ENCODE assay signal across 3 cellular contexts in genomic region chr2:179521944-179522343, GRCh38.
TF ChIP-seq lines count a peak whose summit lies in the region.

No MANE protein-coding gene starts in this region.

TF ChIP-seq in HCT116, 20 proteins besides CTCF, POLR2A, EP300 and RAD21 (continued from another document):
- TF ChIP-seq CEBPB (IDR thresholded peaks at IDR 0.05; ENCODE audit: low read depth), result peak; percentile 52; the same call in 1 of the 2 replicates
- no peak for TF ChIP-seq ZFX (IDR thresholded peaks at IDR 0.05)
- no peak for TF ChIP-seq ZBTB33 (IDR thresholded peaks at IDR 0.05; ENCODE audit: extremely low read depth, insufficient replicate concordance, low read length)

TF ChIP-seq in SK-N-SH, 30 proteins besides CTCF, POLR2A, EP300 and RAD21 (continued from another document):
- TF ChIP-seq RXRA (IDR thresholded peaks at IDR 0.05; ENCODE audit: borderline replicate concordance, low read depth), result no peak
- TF ChIP-seq, protein P1, sequence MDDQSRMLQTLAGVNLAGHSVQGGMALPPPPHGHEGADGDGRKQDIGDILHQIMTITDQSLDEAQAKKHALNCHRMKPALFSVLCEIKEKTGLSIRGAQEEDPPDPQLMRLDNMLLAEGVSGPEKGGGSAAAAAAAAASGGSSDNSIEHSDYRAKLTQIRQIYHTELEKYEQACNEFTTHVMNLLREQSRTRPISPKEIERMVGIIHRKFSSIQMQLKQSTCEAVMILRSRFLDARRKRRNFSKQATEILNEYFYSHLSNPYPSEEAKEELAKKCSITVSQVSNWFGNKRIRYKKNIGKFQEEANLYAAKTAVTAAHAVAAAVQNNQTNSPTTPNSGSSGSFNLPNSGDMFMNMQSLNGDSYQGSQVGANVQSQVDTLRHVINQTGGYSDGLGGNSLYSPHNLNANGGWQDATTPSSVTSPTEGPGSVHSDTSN (IDR thresholded peaks at IDR 0.05), result no peak
- no peak for TF ChIP-seq MXI1 (IDR thresholded peaks at IDR 0.05; ENCODE audit: low read depth, low read length)
- TF ChIP-seq GATA2 (CRISPR knock-in tag; IDR thresholded peaks at IDR 0.05), result no peak
- no peak for TF ChIP-seq POLR2AphosphoS5 (IDR thresholded peaks at IDR 0.05; ENCODE audit: low read depth, low read length)
- no peak for TF ChIP-seq GABPA (IDR thresholded peaks at IDR 0.05; ENCODE audit: low read depth)
- TF ChIP-seq EZH2phosphoT487 (IDR thresholded peaks at IDR 0.05; ENCODE audit: borderline replicate concordance, low read depth), result no peak
- TF ChIP-seq ZBTB33 (IDR thresholded peaks at IDR 0.05; ENCODE audit: borderline replicate concordance, low read depth), result no peak
- no peak for TF ChIP-seq TEAD4 (IDR thresholded peaks at IDR 0.05; ENCODE audit: borderline replicate concordance, insufficient read depth)
- no peak for TF ChIP-seq SMC3 (IDR thresholded peaks at IDR 0.05; ENCODE audit: low read depth, low read length)
- no peak for TF ChIP-seq MEF2A (IDR thresholded peaks at IDR 0.05; ENCODE audit: borderline replicate concordance, low read depth)
- TF ChIP-seq, protein P2, sequence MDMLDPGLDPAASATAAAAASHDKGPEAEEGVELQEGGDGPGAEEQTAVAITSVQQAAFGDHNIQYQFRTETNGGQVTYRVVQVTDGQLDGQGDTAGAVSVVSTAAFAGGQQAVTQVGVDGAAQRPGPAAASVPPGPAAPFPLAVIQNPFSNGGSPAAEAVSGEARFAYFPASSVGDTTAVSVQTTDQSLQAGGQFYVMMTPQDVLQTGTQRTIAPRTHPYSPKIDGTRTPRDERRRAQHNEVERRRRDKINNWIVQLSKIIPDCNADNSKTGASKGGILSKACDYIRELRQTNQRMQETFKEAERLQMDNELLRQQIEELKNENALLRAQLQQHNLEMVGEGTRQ (IDR thresholded peaks at IDR 0.05; ENCODE audit: borderline replicate concordance, low read depth, low read length), result no peak
- no peak for TF ChIP-seq CHD2 (IDR thresholded peaks at IDR 0.05; ENCODE audit: low read length, partially characterized antibody)
- no peak for TF ChIP-seq FOSL2 (IDR thresholded peaks at IDR 0.05; ENCODE audit: borderline replicate concordance, low read depth)
- TF ChIP-seq TCF12 (IDR thresholded peaks at IDR 0.05), result no peak
- no peak for TF ChIP-seq YY1 (IDR thresholded peaks at IDR 0.05; ENCODE audit: low read depth)
TF ChIP-seq in SK-N-SH: peak in this region for 0.

TF ChIP-seq in liver, 16 proteins besides CTCF, POLR2A, EP300 and RAD21 (continued from another document):
- TF ChIP-seq MAX (IDR thresholded peaks at IDR 0.05) (no peak), JUND (IDR thresholded peaks at IDR 0.05) (peak in 1 of 2 donors; percentile 12), RXRA (IDR thresholded peaks at IDR 0.05) (no peak)
- TF ChIP-seq, protein P3, sequence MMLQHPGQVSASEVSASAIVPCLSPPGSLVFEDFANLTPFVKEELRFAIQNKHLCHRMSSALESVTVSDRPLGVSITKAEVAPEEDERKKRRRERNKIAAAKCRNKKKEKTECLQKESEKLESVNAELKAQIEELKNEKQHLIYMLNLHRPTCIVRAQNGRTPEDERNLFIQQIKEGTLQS (IDR thresholded peaks at IDR 0.05), result peak; percentile 36
